ENCODE assay signal across 1 cellular context in the genomic region with DNA sequence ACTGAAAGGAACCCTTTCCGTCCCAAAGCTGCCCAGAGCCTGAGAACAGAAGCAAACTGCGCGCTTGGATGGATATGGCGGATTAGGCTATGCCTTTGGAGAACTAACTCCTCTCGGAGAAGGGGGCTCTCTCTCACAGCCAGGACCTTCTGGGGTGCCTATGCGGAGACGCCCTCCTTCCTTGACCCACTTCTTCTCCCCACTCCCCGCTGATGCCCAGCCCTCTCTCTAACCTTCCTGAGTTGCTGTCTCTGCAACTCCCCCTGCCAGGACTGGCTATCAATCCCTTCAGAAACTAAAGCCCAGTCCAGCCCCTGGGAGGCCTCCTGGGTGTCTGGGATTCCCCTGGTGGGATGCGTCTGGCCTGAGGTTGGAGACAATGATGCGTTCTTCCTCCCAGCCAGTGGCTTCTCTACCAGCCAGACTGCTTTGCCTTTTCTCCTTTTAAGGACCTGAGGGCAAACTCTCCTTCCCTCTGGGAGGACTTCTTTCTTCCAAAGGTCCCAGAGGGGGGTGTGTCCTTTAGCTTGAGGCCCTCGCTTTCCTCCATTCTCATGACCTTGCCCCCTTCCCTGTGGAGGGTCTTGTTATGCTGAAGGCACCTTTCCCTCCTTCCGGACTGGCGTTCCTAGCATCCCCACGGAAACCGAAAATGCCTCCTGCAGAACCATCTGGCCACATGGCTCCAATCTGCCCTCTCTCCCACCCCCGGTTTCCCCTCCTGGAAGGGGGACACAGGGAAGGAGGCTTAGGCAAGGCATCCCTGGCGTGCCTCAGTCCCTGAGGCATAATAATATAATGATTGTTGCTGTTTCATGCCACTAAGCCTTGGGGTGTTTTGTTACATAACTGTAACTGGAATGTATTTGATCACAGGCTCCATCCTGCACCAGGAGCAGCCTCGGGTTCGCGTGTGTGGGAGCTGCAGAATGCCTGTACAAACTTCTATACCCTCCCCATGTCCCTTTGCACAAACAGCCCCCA.
TF ChIP-seq lines count a peak whose summit lies in the region.

No MANE protein-coding gene starts in this region.

TF ChIP-seq in GM23338, 12 proteins besides CTCF, POLR2A, EP300 and RAD21 (continued from another document):
- TF ChIP-seq ZNF462 (CRISPR knock-in tag; IDR thresholded peaks at IDR 0.05): no peak
- TF ChIP-seq ZNF331 (CRISPR knock-in tag; IDR thresholded peaks at IDR 0.05; ENCODE audit: low read depth): no peak
- TF ChIP-seq CREB1 (CRISPR knock-in tag; IDR thresholded peaks at IDR 0.05; ENCODE audit: low read depth): no peak
- TF ChIP-seq, protein P1, sequence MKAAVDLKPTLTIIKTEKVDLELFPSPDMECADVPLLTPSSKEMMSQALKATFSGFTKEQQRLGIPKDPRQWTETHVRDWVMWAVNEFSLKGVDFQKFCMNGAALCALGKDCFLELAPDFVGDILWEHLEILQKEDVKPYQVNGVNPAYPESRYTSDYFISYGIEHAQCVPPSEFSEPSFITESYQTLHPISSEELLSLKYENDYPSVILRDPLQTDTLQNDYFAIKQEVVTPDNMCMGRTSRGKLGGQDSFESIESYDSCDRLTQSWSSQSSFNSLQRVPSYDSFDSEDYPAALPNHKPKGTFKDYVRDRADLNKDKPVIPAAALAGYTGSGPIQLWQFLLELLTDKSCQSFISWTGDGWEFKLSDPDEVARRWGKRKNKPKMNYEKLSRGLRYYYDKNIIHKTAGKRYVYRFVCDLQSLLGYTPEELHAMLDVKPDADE (IDR thresholded peaks at IDR 0.05): no peak
- TF ChIP-seq ZNF114 (CRISPR knock-in tag; IDR thresholded peaks at IDR 0.05): no peak
- TF ChIP-seq NANOG (IDR thresholded peaks at IDR 0.05; ENCODE audit: borderline replicate concordance): no peak
